10 cellular contexts compared by ENCODE assay signal in the genomic region with DNA sequence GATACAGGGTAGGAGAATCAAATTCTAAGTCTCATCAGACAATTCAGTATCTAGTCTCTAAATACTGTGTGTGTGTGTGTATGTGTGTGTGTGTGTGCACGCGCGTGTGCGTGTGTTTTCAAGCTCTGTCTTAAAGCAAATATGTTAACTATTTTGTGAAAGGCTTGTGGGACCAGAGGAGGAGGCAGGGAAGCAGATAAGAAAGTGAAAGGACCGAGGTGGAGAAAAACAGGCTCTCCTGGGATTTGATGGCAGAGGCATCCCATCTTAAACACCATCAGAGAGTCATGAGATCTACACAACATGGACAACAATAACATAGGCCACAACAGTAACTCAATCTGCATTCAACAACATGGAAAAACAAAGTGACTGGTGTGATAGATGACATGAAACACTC.
A peak's percentile ranks its signal among the peaks of the same experiment; 100 is the strongest.
DNase-seq lines count a peak whose midpoint lies in the region; ATAC-seq and TF ChIP-seq lines count a peak whose summit lies in the region.
"Had no signal": no experiment of that assay in that cellular context is flagged by ENCODE, and none has a peak within 500 bp of the region (broad histone marks: within the 10 kb centered on the region; RNA-seq: fewer than 3 reads in every experiment).

No MANE protein-coding gene starts in this region.

- no peak overlapping the region for H3K9ac ChIP-seq in BLaER1 treated with 17β-estradiol and CSF1 and Interleukin-3, amounts not matched to agents 10 nM and 100 nM

- H3K36me3 Mint-ChIP-seq in HFFc6 (ENCODE audit: low read depth) (peaks cover 15% of the 10 kb centered on the region), chondrocyte (ENCODE audit: low read depth) (no peaks in the 10 kb centered on the region), nephron (ENCODE audit: low read depth) (no peaks in the 10 kb centered on the region)

- DNase-seq in HFFc6 (no peak), chondrocyte (ENCODE audit: low spot score) (no peak), NCI-H1417 (lab: John Stamatoyannopoulos, UW) (no peak), NCI-H2227 (lab: John Stamatoyannopoulos, UW; ENCODE audit: unreplicated experiment) (no peak)
- DNase-seq: NCI-H1092, NCI-H524 treated with DMSO at 0.1 percent for 48 hours had no signal

- H3K27me3 Mint-ChIP-seq in HFFc6 (ENCODE audit: insufficient read depth) (no peaks in the 10 kb centered on the region; the same call in 1 of the 2 replicates), chondrocyte (ENCODE audit: low read depth) (no peaks in the 10 kb centered on the region), nephron (ENCODE audit: low read depth) (peaks cover 5% of the 10 kb centered on the region)

- H3K27ac Mint-ChIP-seq in HFFc6 (peak overlapping the region; percentile 62; the same call in 1 of the 2 replicates), chondrocyte (ENCODE audit: unreplicated experiment) (peak overlapping the region; percentile 56), nephron (peak overlapping the region; percentile 24 to 75 (median 59))

- H3K4me3 Mint-ChIP-seq in HFFc6 (no peak overlapping the region), chondrocyte (ENCODE audit: unreplicated experiment) (no peak overlapping the region), nephron (no peak overlapping the region)

- no peak overlapping the region for H3K27ac ChIP-seq in BLaER1 treated with 17β-estradiol and CSF1 and Interleukin-3, amounts not matched to agents 10 nM and 100 nM

- no peaks in the 10 kb centered on the region for H3K27me3 ChIP-seq in BLaER1 treated with 17β-estradiol and CSF1 and Interleukin-3, amounts not matched to agents 10 nM and 100 nM

- no peak overlapping the region for H3K4me3 ChIP-seq in BLaER1 treated with 17β-estradiol and CSF1 and Interleukin-3, amounts not matched to agents 10 nM and 100 nM

- H3K9me3 ChIP-seq in BLaER1 treated with 17β-estradiol and CSF1 and Interleukin-3, amounts not matched to agents 10 nM and 100 nM (replicated peaks in 1 of 11) = no peaks in the 10 kb centered on the region

- TF ChIP-seq CTCF in HFFc6 (IDR thresholded peaks at IDR 0.05) (no peak), chondrocyte (IDR thresholded peaks at IDR 0.05) (no peak), nephron (IDR thresholded peaks at IDR 0.05; ENCODE audit: unreplicated experiment in 3 of 3) (no peak)

- H3K4me1 ChIP-seq in BLaER1 treated with 17β-estradiol and CSF1 and Interleukin-3, amounts not matched to agents 10 nM and 100 nM = peaks cover 54 to 74% (median 67%) of the 10 kb centered on the region in 10 experiments

- H4K20me1 ChIP-seq in BLaER1 treated with 17β-estradiol and CSF1 and Interleukin-3, amounts not matched to agents 10 nM and 100 nM = peaks cover 24 to 92% (median 63%) of the 10 kb centered on the region in 11 experiments

- H3K4me1 Mint-ChIP-seq in HFFc6 (ENCODE audit: low read depth) (peaks cover 73% of the 10 kb centered on the region), chondrocyte (ENCODE audit: low read depth) (peaks cover 51% of the 10 kb centered on the region), nephron (peaks cover 49% of the 10 kb centered on the region)

- no peaks in the 10 kb centered on the region for H3K9me3 Mint-ChIP-seq in HFFc6
- no peaks in the 10 kb centered on the region for H3K9me3 Mint-ChIP-seq in chondrocyte (ENCODE audit: low read depth)
- H3K9me3 Mint-ChIP-seq in nephron = no peaks in the 10 kb centered on the region

- ATAC-seq in GM18511 (IDR thresholded peaks at IDR 0.05; ENCODE audit: unreplicated experiment) (no peak), GM19395 (IDR thresholded peaks at IDR 0.05; ENCODE audit: unreplicated experiment) (no peak)

- peak overlapping the region; percentile 59 to 85 (median 66) for H3K4me2 ChIP-seq in BLaER1 treated with 17β-estradiol and CSF1 and Interleukin-3, amounts not matched to agents 10 nM and 100 nM

- H3K36me3 ChIP-seq in BLaER1 treated with 17β-estradiol and CSF1 and Interleukin-3, amounts not matched to agents 10 nM and 100 nM = peaks cover 0 to 22% (median 0%) of the 10 kb centered on the region in 11 experiments; a peak in 4 of 22 replicates
